Comparison of ENCODE assay signal across 21 cellular contexts in the genomic region with DNA sequence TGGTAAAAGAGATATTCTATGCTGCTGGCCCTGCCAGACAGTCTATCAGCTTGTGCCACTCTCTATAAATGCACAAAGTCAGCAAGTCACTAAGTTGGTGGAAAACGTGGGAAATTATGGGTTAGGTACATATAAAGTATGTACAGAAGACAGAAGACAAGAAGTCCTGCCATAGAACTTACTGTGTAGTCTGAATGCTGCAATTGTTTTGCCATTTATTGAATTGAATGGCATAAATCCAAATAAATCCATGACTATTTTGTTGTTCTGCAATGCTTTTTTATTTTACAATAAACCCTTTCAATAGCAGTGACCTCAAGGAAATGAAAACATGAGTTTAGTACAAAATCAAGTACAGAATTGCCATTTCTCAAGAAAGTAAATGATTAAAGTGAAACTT. TPM values are rescaled to one million over a fixed set of nuclear protein-coding genes. Genes with fewer than 3 reads are reported as not detected.
DNase-seq lines count a peak whose midpoint lies in the region; ATAC-seq, FAIRE-seq and TF ChIP-seq lines count a peak whose summit lies in the region.
"Had no signal": no experiment of that assay in that cellular context is flagged by ENCODE, and none has a peak within 500 bp of the region (broad histone marks: within the 10 kb centered on the region; RNA-seq: fewer than 3 reads in every experiment).

No MANE protein-coding gene starts in this region.

- POLR2A ChIA-PET in A549 (lab: Yijun Ruan, JAX) (no interaction called here), Panc1 (lab: Charles Lee) (no interaction called here)

- H3K4me3 ChIP-seq in A549 (no peak overlapping the region), Panc1 (ENCODE audit: low read depth in 2 of 2, low read length in 2 of 2) (no peak overlapping the region), gastroesophageal sphincter (no peak overlapping the region)

- peak; percentile 39 for FAIRE-seq in A549 (lab: Jason Lieb, UNC)
- FAIRE-seq: D721Med, GM12892, GM18507 had no signal

- H3K27me3 ChIP-seq in Panc1 (ENCODE audit: control insufficient read depth, insufficient read depth, low read length) (no peaks in the 10 kb centered on the region), gastroesophageal sphincter (no peaks in the 10 kb centered on the region)
- H3K27me3 ChIP-seq: BE2C had no signal

- TF ChIP-seq POLR2A in A549 (IDR thresholded peaks at IDR 0.05; ENCODE audit: low read length) = no peak
- no peak for TF ChIP-seq POLR2A in gastroesophageal sphincter (IDR thresholded peaks at IDR 0.05)

- intact Hi-C loops in Panc1 (cut with micrococcal nuclease; ENCODE audit: unreplicated experiment) = no loop called here

- H3K9me3 ChIP-seq in A549 (no peaks in the 10 kb centered on the region), Panc1 (ENCODE audit: control insufficient read depth, insufficient read depth, low read depth, low read length) (no peaks in the 10 kb centered on the region), gastroesophageal sphincter (no peaks in the 10 kb centered on the region)
- H3K9me3 ChIP-seq: BE2C, Caco-2 had no signal

- WGBS in A549 (ENCODE audit: missing lambda C conversion rate) = 13% methylated on average over 1 of the region's 1 CpG
- WGBS in gastroesophageal sphincter (ENCODE audit: low coverage in 1 of 2), 2 donors = 33 to 75% methylated on average over 1 of the region's 1 CpG

- no peak for ATAC-seq in A549
- ATAC-seq in Panc1 = no peak
- no peak for ATAC-seq in gastroesophageal sphincter

- H3K27ac ChIP-seq in A549 (no peak overlapping the region), Panc1 (ENCODE audit: low read length) (peak overlapping the region; percentile 45; the same call in 1 of the 2 replicates), gastroesophageal sphincter (no peak overlapping the region)

- TF ChIP-seq RAD21 in A549 (conservative IDR thresholded peaks at IDR 0.05 in 1 of 2, IDR thresholded peaks at IDR 0.05 in 1 of 2) = no peak

- TF ChIP-seq EP300 in A549 (IDR thresholded peaks at IDR 0.05) (no peak), gastroesophageal sphincter (IDR thresholded peaks at IDR 0.05) (no peak)

- no TSS peak for BruUV-seq in Panc1 (replicated peaks; lab: Mats Ljungman, UMichigan)

- H3K36me3 ChIP-seq in Panc1 (ENCODE audit: control insufficient read depth, insufficient read depth, low read length) (no peaks in the 10 kb centered on the region), gastroesophageal sphincter (no peaks in the 10 kb centered on the region)
- H3K36me3 ChIP-seq: BE2C had no signal

- CTCF ChIA-PET in A549 (lab: Yijun Ruan, JAX) = interaction anchor here (0.8 to 0.9 kb wide), 2 partner anchors 11 to 69 kb away, joined by 3 read pairs; no protein-coding TSS in a partner anchor
- CTCF ChIA-PET in Panc1 (lab: Charles Lee) = interaction anchor here (0.6 kb wide), 1 partner anchor 58 kb away, joined by 6 read pairs; no protein-coding TSS in a partner anchor

- no peak for DNase-seq in A549 (ENCODE audit: low read depth in 1 of 2, low spot score in 1 of 2)
- DNase-seq in Panc1 (ENCODE audit: low read depth, low spot score) = no peak
- DNase-seq in epidermal melanocyte (ENCODE audit: insufficient read length, low spot score) = peak; percentile 28
- peak; percentile 3 for DNase-seq in midbrain (lab: John Stamatoyannopoulos, UW)
- DNase-seq in AG08395 (ENCODE audit: low spot score) = no peak
- DNase-seq in NCI-H774 (lab: John Stamatoyannopoulos, UW) = no peak
- no peak for DNase-seq in amygdala (lab: John Stamatoyannopoulos, UW)
- DNase-seq: 8988T; BE2C; C1 segment of cervical spinal cord; Caco-2; CD4-positive, CD25-positive, alpha-beta regulatory T cell; CD8-positive, alpha-beta memory T cell; DMS153; DMS79; GDM1; H9 had no signal

- TF ChIP-seq CTCF in A549 (IDR thresholded peaks at IDR 0.05) (no peak), Panc1 (IDR thresholded peaks at IDR 0.05) (no peak), gastroesophageal sphincter (IDR thresholded peaks at IDR 0.05) (no peak)

- no peak overlapping the region for H3K4me2 ChIP-seq in A549

- no peaks in the 10 kb centered on the region for H3K4me1 ChIP-seq in A549
- H3K4me1 ChIP-seq in Panc1 (ENCODE audit: control insufficient read depth, insufficient read depth, low read length) = peaks cover 15% of the 10 kb centered on the region
- no peaks in the 10 kb centered on the region for H3K4me1 ChIP-seq in gastroesophageal sphincter

- in situ Hi-C loops in Panc1 (cut with HindIII; ENCODE audit: low pct_unique_long_range_greater_than_20kb, low sequenced_read_pairs) = no loop called here

TF ChIP-seq in A549, 52 proteins besides CTCF, POLR2A, EP300 and RAD21:
- TF ChIP-seq, protein P1, sequence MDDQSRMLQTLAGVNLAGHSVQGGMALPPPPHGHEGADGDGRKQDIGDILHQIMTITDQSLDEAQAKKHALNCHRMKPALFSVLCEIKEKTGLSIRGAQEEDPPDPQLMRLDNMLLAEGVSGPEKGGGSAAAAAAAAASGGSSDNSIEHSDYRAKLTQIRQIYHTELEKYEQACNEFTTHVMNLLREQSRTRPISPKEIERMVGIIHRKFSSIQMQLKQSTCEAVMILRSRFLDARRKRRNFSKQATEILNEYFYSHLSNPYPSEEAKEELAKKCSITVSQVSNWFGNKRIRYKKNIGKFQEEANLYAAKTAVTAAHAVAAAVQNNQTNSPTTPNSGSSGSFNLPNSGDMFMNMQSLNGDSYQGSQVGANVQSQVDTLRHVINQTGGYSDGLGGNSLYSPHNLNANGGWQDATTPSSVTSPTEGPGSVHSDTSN (IDR thresholded peaks at IDR 0.05) = no peak
- TF ChIP-seq MYC (IDR thresholded peaks at IDR 0.05; ENCODE audit: borderline replicate concordance, low read length) (no peak), HOXA7 (CRISPR knock-in tag; IDR thresholded peaks at IDR 0.05) (no peak), SREBF2 (IDR thresholded peaks at IDR 0.05) (no peak), CHD4 (IDR thresholded peaks at IDR 0.05; ENCODE audit: borderline replicate concordance) (no peak), POLR2AphosphoS2 (conservative IDR thresholded peaks at IDR 0.05; ENCODE audit: low read length) (no peak), CEBPB (IDR thresholded peaks at IDR 0.05) (no peak), FOSL2 (IDR thresholded peaks at IDR 0.05) (no peak), FOSL2 (CRISPR knock-in tag; IDR thresholded peaks at IDR 0.05) (no peak), PHF8 (IDR thresholded peaks at IDR 0.05; ENCODE audit: borderline replicate concordance, low read depth) (no peak), ZC3H11A (IDR thresholded peaks at IDR 0.05) (no peak), RFX5 (IDR thresholded peaks at IDR 0.05) (no peak), EHMT2 (IDR thresholded peaks at IDR 0.05; ENCODE audit: low read depth) (no peak), NFE2L2 (conservative IDR thresholded peaks at IDR 0.05; ENCODE audit: low read length) (no peak)
- TF ChIP-seq, protein P2, sequence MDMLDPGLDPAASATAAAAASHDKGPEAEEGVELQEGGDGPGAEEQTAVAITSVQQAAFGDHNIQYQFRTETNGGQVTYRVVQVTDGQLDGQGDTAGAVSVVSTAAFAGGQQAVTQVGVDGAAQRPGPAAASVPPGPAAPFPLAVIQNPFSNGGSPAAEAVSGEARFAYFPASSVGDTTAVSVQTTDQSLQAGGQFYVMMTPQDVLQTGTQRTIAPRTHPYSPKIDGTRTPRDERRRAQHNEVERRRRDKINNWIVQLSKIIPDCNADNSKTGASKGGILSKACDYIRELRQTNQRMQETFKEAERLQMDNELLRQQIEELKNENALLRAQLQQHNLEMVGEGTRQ (IDR thresholded peaks at IDR 0.05) = no peak

RNA-seq across cellular contexts. Expression of a gene that starts 34.1 kb away (rescaled TPM):
- polyA plus RNA-seq in A549 (2011; rRNA removed) (1,188 and 1,208 TPM in 2 replicates), A549 (2017; fragmentation: RNase III; extraction: RNeasy Plus Mini Kit Qiagen cat#74134 plus additional on column Dnase treatment) (739 to 828 TPM (median 767 TPM) in 3 replicates)
- 820 and 918 TPM in 2 replicates for polyA plus RNA-seq in A549 (2012; cell fraction: cytosol; rRNA removed)
- polyA plus RNA-seq in A549 (2012; cell fraction: nucleus; rRNA removed) = 729 and 1,002 TPM in 2 replicates
- 809 and 900 TPM in 2 replicates for polyA minus RNA-seq in A549 (2011; rRNA and poly(A)+ RNA removed)
- total RNA-seq in Panc1 (2021; ENCODE audit: unreplicated experiment) (1,063 TPM), gastroesophageal sphincter (100 to 1,000 TPM in 1 of 4 donors, 10 to 100 TPM in 3; 20.9 to 128 (median 71.9) TPM)
- 1,714 TPM for polyA plus RNA-seq in Panc1 (2012; ENCODE audit: insufficient read length)
- polyA plus RNA-seq: CD4-positive, CD25-positive, alpha-beta regulatory T cell; CD8-positive, alpha-beta memory T cell had no signal

Comparison
In these comparisons a context has a peak if more than half of its experiments do, and no peak if none do; other contexts are left out.
1. DNase-seq: peak in epidermal melanocyte (single experiment) and midbrain (single experiment); none in A549 (0 of 2), Panc1 (single experiment), AG08395 (single experiment), NCI-H774 (single experiment) and amygdala (0 of 56).